In genomic region chr12:122841544-122842321, GRCh38 we compare ENCODE assay signal across 9 cellular contexts. TPM values are rescaled to one million over a fixed set of nuclear protein-coding genes. Genes with fewer than 3 reads are reported as not detected.
A peak's percentile ranks its signal among the peaks of the same experiment; 100 is the strongest.
DNase-seq lines count a peak whose midpoint lies in the region; ATAC-seq and TF ChIP-seq lines count a peak whose summit lies in the region.
"Had no signal": no experiment of that assay in that cellular context is flagged by ENCODE, and none has a peak within 500 bp of the region (broad histone marks: within the 10 kb centered on the region; RNA-seq: fewer than 3 reads in every experiment).

No MANE protein-coding gene starts in this region.

- TF ChIP-seq CTCF in parathyroid adenoma (IDR thresholded peaks at IDR 0.05) = no peak
- TF ChIP-seq CTCF in ovary (IDR thresholded peaks at IDR 0.05) = no peak

- H3K27me3 Mint-ChIP-seq in T-cell = no peaks in the 10 kb centered on the region
- H3K27me3 Mint-ChIP-seq in activated naive CD8-positive, alpha-beta T cell treated with anti-CD3 and anti-CD28 coated beads for 36 hours = no peaks in the 10 kb centered on the region
- H3K27me3 Mint-ChIP-seq: activated CD4-positive, alpha-beta T cell treated with anti-CD3 and anti-CD28 coated beads, Interleukin-2, amount 10 ng/mL, durations not matched to agents 7 days and 5 days had no signal

- intact Hi-C loops in ovary (cut with DNase I) = no loop called here

- H3K36me3 ChIP-seq in SJCRH30 (no peaks in the 10 kb centered on the region), parathyroid adenoma (ENCODE audit: control insufficient read depth, insufficient read depth, low read length) (no peaks in the 10 kb centered on the region), ovary (no peaks in the 10 kb centered on the region)

- no peaks in the 10 kb centered on the region for H3K9me3 Mint-ChIP-seq in T-cell
- H3K9me3 Mint-ChIP-seq in activated naive CD8-positive, alpha-beta T cell treated with anti-CD3 and anti-CD28 coated beads for 36 hours = no peaks in the 10 kb centered on the region
- H3K9me3 Mint-ChIP-seq: activated CD4-positive, alpha-beta T cell treated with anti-CD3 and anti-CD28 coated beads, Interleukin-2, amount 10 ng/mL, durations not matched to agents 7 days and 5 days had no signal

- H3K4me3 ChIP-seq in SJCRH30 (no peak overlapping the region), parathyroid adenoma (ENCODE audit: low read depth, low read length) (no peak overlapping the region), ovary (no peak overlapping the region)

- 72 to 78% (median 76%) methylated on average over 23 of the region's 23 CpGs for WGBS in ovary, 3 donors

- TF ChIP-seq POLR2A in ovary (IDR thresholded peaks at IDR 0.05) = no peak

- TF ChIP-seq EP300 in ovary (IDR thresholded peaks at IDR 0.05) = no peak

- H3K4me3 Mint-ChIP-seq in T-cell = no peak overlapping the region
- H3K4me3 Mint-ChIP-seq in activated naive CD8-positive, alpha-beta T cell treated with anti-CD3 and anti-CD28 coated beads for 36 hours = no peak overlapping the region
- H3K4me3 Mint-ChIP-seq: activated CD4-positive, alpha-beta T cell treated with anti-CD3 and anti-CD28 coated beads, Interleukin-2, amount 10 ng/mL, durations not matched to agents 7 days and 5 days had no signal

- H2AFZ ChIP-seq in parathyroid adenoma = no peak overlapping the region

- H3K9ac ChIP-seq in parathyroid adenoma = no peak overlapping the region

- no peaks in the 10 kb centered on the region for H3K27me3 ChIP-seq in SJCRH30
- H3K27me3 ChIP-seq in parathyroid adenoma (ENCODE audit: control insufficient read depth, insufficient read depth, low read length) = no peaks in the 10 kb centered on the region
- no peaks in the 10 kb centered on the region for H3K27me3 ChIP-seq in ovary

- H3K36me3 Mint-ChIP-seq in T-cell = no peaks in the 10 kb centered on the region
- peaks cover 4% of the 10 kb centered on the region for H3K36me3 Mint-ChIP-seq in activated naive CD8-positive, alpha-beta T cell treated with anti-CD3 and anti-CD28 coated beads for 36 hours

- POLR2A ChIA-PET in T-cell (lab: Charles Lee) = interaction anchor here in 1 of 2 donors (0.6 kb wide), 2 partner anchors 88 to 122 kb away, joined by 3 to 4 read pairs; no protein-coding TSS in a partner anchor

- peak overlapping the region; percentile 57 for H3K27ac ChIP-seq in SJCRH30
- peak overlapping the region; percentile 27 for H3K27ac ChIP-seq in parathyroid adenoma
- H3K27ac ChIP-seq in ovary = no peak overlapping the region

- peaks cover 49 to 55% (median 49%) of the 10 kb centered on the region in 3 donors for H3K4me1 Mint-ChIP-seq in T-cell
- H3K4me1 Mint-ChIP-seq in activated naive CD8-positive, alpha-beta T cell treated with anti-CD3 and anti-CD28 coated beads for 36 hours = peaks cover 35% of the 10 kb centered on the region

- no peak for ATAC-seq in T-cell (replicated peaks in 1 of 4)

- no peak overlapping the region for H3K27ac Mint-ChIP-seq in T-cell
- H3K27ac Mint-ChIP-seq in activated naive CD8-positive, alpha-beta T cell treated with anti-CD3 and anti-CD28 coated beads for 36 hours = no peak overlapping the region
- H3K27ac Mint-ChIP-seq: activated CD4-positive, alpha-beta T cell treated with anti-CD3 and anti-CD28 coated beads, Interleukin-2, amount 10 ng/mL, durations not matched to agents 7 days and 5 days had no signal

- peaks cover 15% of the 10 kb centered on the region for H3K4me1 ChIP-seq in SJCRH30
- H3K4me1 ChIP-seq in parathyroid adenoma = peaks cover 12% of the 10 kb centered on the region
- H3K4me1 ChIP-seq in ovary (ENCODE audit: insufficient read depth) = no peaks in the 10 kb centered on the region

- CTCF ChIA-PET in T-cell (lab: Charles Lee) = no interaction called here

- peaks cover 51% of the 10 kb centered on the region for H3K79me2 ChIP-seq in parathyroid adenoma

- DNase-seq in DMS79 treated with DMSO at 0.1 percent for 48 hours (lab: John Stamatoyannopoulos, UW) (peak; percentile 88), SJCRH30 (peak; percentile 40 to 53), glomerular visceral epithelial cell (ENCODE audit: extremely low spot score) (peak; percentile 56), ovary (no peak), T-cell (no peak), SW480 (ENCODE audit: low spot score) (no peak)
- DNase-seq in activated naive CD8-positive, alpha-beta T cell treated with anti-CD3 and anti-CD28 coated beads for 36 hours = no peak
- DNase-seq: activated CD4-positive, alpha-beta T cell treated with anti-CD3 and anti-CD28 coated beads, Interleukin-2, amount 10 ng/mL, durations not matched to agents 7 days and 5 days had no signal

- H3K4me2 ChIP-seq in parathyroid adenoma (ENCODE audit: low read length) = no peak overlapping the region

- H3K9me3 ChIP-seq in SJCRH30 (replicated peaks) (no peaks in the 10 kb centered on the region), parathyroid adenoma (ENCODE audit: control insufficient read depth, low read length) (no peaks in the 10 kb centered on the region), ovary (no peaks in the 10 kb centered on the region)

RNA-seq across cellular contexts. Expression of gene HIP1R, which starts 6.5 kb away (rescaled TPM):
- total RNA-seq in SJCRH30 (2014; rRNA removed; shearing (Covaris generic)) = 6.5 and 9.8 TPM in 2 replicates
- total RNA-seq in ovary (10 to 100 TPM in 5 of 7 donors, 1 to 10 TPM in 2; 9.0 to 20.2 (median 10.4) TPM), T-cell (100 to 1,000 TPM; 108 to 123 (median 116) TPM)
- polyA plus RNA-seq in ovary = 10 to 100 TPM in 1 of 2 donors, 1 to 10 TPM in 1; 1.4 to 11.5 TPM
- total RNA-seq in activated naive CD8-positive, alpha-beta T cell treated with anti-CD3 and anti-CD28 coated beads for 36 hours = 10 to 100 TPM; 24.2 to 24.8 TPM

RNA-seq across cellular contexts. Expression of gene VPS37B, which starts 54.2 kb away (rescaled TPM):
- total RNA-seq in SJCRH30 (2014; rRNA removed; shearing (Covaris generic)) = 33.2 and 34.2 TPM in 2 replicates
- 10 to 100 TPM; 11.1 to 44.3 (median 13.2) TPM for total RNA-seq in ovary
- 10 to 100 TPM in 1 of 2 donors, 1 to 10 TPM in 1; 9.5 to 12.1 TPM for polyA plus RNA-seq in ovary
- total RNA-seq in T-cell = 10 to 100 TPM; 25.9 to 85.8 (median 34.6) TPM
- total RNA-seq in activated naive CD8-positive, alpha-beta T cell treated with anti-CD3 and anti-CD28 coated beads for 36 hours = 10 to 100 TPM; 27.0 to 28.2 TPM

Comparison
In these comparisons a context has a peak if more than half of its experiments do, and no peak if none do; other contexts are left out.
1. DNase-seq: peak in DMS79 treated with DMSO at 0.1 percent for 48 hours (single experiment), SJCRH30 (2 of 2) and glomerular visceral epithelial cell (single experiment); none in ovary (0 of 5), T-cell (0 of 34), SW480 (single experiment) and activated naive CD8-positive, alpha-beta T cell treated with anti-CD3 and anti-CD28 coated beads for 36 hours (single experiment).
2. H3K27ac ChIP-seq: peak in SJCRH30 (single experiment) and parathyroid adenoma (single experiment); none in ovary (0 of 2).
3. RNA of gene HIP1R, which starts 6.5 kb away (total RNA-seq): 108 to 123 TPM in T-cell; 24.2 to 24.8 TPM in activated naive CD8-positive, alpha-beta T cell treated with anti-CD3 and anti-CD28 coated beads for 36 hours, 9.0 to 20.2 TPM in ovary and 6.5 to 9.8 TPM in SJCRH30; every median in the first group is over 4 times any median in the second.